In the genomic region with DNA sequence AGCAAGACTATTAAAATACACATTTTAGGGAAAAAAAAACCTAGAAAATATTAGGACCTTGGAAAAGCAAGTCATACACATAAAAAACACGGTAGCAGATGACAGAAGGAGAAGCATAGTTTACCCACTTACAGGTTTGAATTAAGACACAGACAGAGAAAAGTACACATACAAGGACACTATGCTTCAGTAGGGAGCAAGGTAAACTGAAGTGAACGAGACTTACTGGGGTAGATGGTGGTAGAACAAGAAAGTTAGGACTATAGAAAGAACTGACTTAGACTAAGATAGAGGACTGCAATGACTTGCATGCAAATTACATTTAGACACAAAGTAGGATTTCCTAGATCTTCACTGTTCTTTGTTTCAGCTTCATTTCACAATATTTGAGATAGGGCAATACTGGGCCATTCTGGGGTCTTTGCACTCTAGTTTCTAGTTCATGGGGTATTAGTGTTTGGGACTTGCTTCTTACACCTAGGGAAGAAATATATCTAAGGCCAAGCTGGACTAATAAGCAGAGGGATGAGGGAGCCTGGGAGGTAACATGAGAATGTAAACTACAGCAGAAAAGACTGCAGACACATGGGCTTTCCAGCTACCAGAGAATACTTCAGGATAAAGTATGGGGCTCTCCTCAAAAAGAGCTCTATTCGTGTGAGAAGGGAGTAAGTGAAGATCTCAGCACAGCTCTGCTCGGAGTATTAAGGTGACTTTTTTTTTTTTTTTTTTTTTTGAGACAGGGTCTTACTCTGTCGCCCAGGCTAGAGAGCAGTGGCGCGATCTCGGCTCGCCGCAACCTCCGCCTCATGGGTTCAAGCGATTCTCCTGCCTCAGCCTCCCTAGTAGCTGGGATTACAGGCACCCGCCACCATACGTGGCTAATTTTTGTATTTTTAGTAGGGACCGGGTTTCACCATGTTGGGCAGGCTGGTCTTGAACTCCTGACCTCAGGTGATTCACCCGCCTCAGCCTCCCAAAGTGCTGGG, we compare ENCODE assay signal across 1 cellular context.
TF ChIP-seq lines count a peak whose summit lies in the region.

No MANE protein-coding gene starts in this region.

TF ChIP-seq in IMR-90, 13 proteins besides CTCF, POLR2A, EP300 and RAD21:
- TF ChIP-seq, protein P1, sequence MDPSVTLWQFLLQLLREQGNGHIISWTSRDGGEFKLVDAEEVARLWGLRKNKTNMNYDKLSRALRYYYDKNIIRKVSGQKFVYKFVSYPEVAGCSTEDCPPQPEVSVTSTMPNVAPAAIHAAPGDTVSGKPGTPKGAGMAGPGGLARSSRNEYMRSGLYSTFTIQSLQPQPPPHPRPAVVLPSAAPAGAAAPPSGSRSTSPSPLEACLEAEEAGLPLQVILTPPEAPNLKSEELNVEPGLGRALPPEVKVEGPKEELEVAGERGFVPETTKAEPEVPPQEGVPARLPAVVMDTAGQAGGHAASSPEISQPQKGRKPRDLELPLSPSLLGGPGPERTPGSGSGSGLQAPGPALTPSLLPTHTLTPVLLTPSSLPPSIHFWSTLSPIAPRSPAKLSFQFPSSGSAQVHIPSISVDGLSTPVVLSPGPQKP (IDR thresholded peaks at IDR 0.05; ENCODE audit: borderline replicate concordance, low read depth, low read length) = no peak
- TF ChIP-seq MAFK (IDR thresholded peaks at IDR 0.05; ENCODE audit: low read depth, low read length) = no peak
- TF ChIP-seq FOS (IDR thresholded peaks at IDR 0.05; ENCODE audit: low read depth, low read length) = no peak
- no peak for TF ChIP-seq BHLHE40 (IDR thresholded peaks at IDR 0.05; ENCODE audit: low read depth, low read length)
- TF ChIP-seq MXI1 (IDR thresholded peaks at IDR 0.05; ENCODE audit: borderline replicate concordance, low read depth, low read length) = no peak
TF ChIP-seq in IMR-90: peak in this region for 0.
